In genomic region chr14:94132285-94132887, GRCh38 we compare ENCODE assay signal across 1 cellular context.
TF ChIP-seq lines count a peak whose summit lies in the region.

No MANE protein-coding gene starts in this region.

TF ChIP-seq in GM12878, 131 proteins besides CTCF, POLR2A, EP300 and RAD21:
- TF ChIP-seq IRF4 (IDR thresholded peaks at IDR 0.05; ENCODE audit: low read depth, low read length): no peak
- TF ChIP-seq CREB1 (IDR thresholded peaks at IDR 0.05; ENCODE audit: low read depth): no peak
- no peak for TF ChIP-seq PRDM15 (CRISPR knock-in tag; IDR thresholded peaks at IDR 0.05)
- no peak for TF ChIP-seq NFYA (IDR thresholded peaks at IDR 0.05; ENCODE audit: borderline replicate concordance, low read depth, low read length)
- TF ChIP-seq JUNB (IDR thresholded peaks at IDR 0.05): peak; percentile 43; the same call in 1 of the 2 replicates
- TF ChIP-seq HDGF (IDR thresholded peaks at IDR 0.05): no peak
- no peak for TF ChIP-seq PML (IDR thresholded peaks at IDR 0.05; ENCODE audit: low read length)
- TF ChIP-seq ZSCAN29 (IDR thresholded peaks at IDR 0.05): no peak
- no peak for TF ChIP-seq MEF2B (IDR thresholded peaks at IDR 0.05; ENCODE audit: partially characterized antibody, poor library complexity, severe bottlenecking)
- TF ChIP-seq ZBTB40 (IDR thresholded peaks at IDR 0.05; ENCODE audit: borderline replicate concordance): no peak
- no peak for TF ChIP-seq EZH2 (IDR thresholded peaks at IDR 0.05; ENCODE audit: borderline replicate concordance, control insufficient read depth, low read depth, low read length)
- no peak for TF ChIP-seq BRCA1 (IDR thresholded peaks at IDR 0.05; ENCODE audit: low read depth, low read length)
- peak; percentile 31; the same call in 1 of the 2 replicates for TF ChIP-seq SMC3 (IDR thresholded peaks at IDR 0.05; ENCODE audit: borderline replicate concordance, low read length)
- no peak for TF ChIP-seq BCLAF1 (IDR thresholded peaks at IDR 0.05)
- no peak for TF ChIP-seq IKZF2 (IDR thresholded peaks at IDR 0.05)
- TF ChIP-seq WRNIP1 (IDR thresholded peaks at IDR 0.05; ENCODE audit: borderline replicate concordance, low read depth, low read length): no peak
- TF ChIP-seq CBFB (IDR thresholded peaks at IDR 0.05; ENCODE audit: low read depth): no peak
